1 cellular context compared by ENCODE assay signal in the genomic region with DNA sequence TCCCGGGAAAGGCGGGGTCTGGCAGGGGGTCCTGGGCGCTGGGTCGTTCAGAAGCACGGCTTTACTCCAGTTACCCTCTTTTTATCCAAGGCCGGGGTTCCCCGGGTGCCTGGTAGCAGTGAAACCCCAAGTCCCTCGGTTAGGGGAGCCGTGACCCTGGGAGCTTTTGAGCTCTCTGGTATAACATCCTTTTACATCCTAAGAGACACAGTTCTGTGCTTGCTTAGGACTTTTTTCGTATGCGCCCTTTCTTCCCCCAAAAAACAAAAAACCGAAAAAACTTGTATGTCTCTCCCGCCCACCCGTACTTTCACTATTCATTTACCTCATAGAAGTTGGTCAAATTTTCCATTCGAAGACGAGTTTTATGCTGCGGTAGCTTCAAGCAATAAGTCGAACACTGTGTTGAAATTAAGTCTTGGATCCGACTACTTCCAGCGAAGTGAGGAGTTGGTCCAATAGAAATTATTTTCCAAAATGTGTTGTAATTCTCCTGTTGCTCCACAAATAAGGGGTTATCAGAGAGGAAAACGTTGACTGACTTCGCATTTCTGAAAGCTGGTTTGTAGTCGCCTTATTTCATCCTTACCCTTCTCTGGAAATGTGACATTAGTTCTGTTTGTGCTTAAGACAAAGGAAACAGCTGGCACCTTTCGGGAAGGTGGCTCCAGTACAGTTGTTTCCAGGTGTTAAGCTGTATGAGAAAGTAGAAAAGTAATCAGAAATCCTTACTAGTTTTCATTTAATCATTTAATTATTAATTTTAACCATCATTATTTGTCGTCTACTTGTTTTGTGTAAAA.
A peak's percentile ranks its signal among the peaks of the same experiment; 100 is the strongest.
TF ChIP-seq lines count a peak whose summit lies in the region.

No MANE protein-coding gene starts in this region.

TF ChIP-seq in HEK293, 187 proteins besides CTCF, POLR2A, EP300 and RAD21 (continued from another document):
- TF ChIP-seq, protein P1, sequence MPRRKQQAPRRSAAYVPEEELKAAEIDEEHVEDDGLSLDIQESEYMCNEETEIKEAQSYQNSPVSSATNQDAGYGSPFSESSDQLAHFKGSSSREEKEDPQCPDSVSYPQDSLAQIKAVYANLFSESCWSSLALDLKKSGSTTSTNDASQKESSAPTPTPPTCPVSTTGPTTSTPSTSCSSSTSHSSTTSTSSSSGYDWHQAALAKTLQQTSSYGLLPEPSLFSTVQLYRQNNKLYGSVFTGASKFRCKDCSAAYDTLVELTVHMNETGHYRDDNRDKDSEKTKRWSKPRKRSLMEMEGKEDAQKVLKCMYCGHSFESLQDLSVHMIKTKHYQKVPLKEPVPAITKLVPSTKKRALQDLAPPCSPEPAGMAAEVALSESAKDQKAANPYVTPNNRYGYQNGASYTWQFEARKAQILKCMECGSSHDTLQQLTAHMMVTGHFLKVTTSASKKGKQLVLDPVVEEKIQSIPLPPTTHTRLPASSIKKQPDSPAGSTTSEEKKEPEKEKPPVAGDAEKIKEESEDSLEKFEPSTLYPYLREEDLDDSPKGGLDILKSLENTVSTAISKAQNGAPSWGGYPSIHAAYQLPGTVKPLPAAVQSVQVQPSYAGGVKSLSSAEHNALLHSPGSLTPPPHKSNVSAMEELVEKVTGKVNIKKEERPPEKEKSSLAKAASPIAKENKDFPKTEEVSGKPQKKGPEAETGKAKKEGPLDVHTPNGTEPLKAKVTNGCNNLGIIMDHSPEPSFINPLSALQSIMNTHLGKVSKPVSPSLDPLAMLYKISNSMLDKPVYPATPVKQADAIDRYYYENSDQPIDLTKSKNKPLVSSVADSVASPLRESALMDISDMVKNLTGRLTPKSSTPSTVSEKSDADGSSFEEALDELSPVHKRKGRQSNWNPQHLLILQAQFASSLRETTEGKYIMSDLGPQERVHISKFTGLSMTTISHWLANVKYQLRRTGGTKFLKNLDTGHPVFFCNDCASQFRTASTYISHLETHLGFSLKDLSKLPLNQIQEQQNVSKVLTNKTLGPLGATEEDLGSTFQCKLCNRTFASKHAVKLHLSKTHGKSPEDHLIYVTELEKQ (tag by site-specific recombination; IDR thresholded peaks at IDR 0.05; ENCODE audit: borderline replicate concordance) = no peak
- TF ChIP-seq PRDM1 (tag by site-specific recombination; IDR thresholded peaks at IDR 0.05) (peak; percentile 54; the same call in 1 of the 2 replicates), ZBTB1 (tag by site-specific recombination; IDR thresholded peaks at IDR 0.05) (no peak), ZNF335 (tag by site-specific recombination; conservative IDR thresholded peaks at IDR 0.05) (peak; percentile 78), TRIM28 (IDR thresholded peaks at IDR 0.05; ENCODE audit: borderline replicate concordance, low read length) (0 out of 2 replicates have a peak, but pooled peaks have one; percentile 51), ZNF610 (tag by site-specific recombination; IDR thresholded peaks at IDR 0.05; ENCODE audit: borderline replicate concordance) (no peak), MEIS1 (CRISPR knock-in tag; IDR thresholded peaks at IDR 0.05; ENCODE audit: borderline replicate concordance) (no peak)
- TF ChIP-seq, protein P2, sequence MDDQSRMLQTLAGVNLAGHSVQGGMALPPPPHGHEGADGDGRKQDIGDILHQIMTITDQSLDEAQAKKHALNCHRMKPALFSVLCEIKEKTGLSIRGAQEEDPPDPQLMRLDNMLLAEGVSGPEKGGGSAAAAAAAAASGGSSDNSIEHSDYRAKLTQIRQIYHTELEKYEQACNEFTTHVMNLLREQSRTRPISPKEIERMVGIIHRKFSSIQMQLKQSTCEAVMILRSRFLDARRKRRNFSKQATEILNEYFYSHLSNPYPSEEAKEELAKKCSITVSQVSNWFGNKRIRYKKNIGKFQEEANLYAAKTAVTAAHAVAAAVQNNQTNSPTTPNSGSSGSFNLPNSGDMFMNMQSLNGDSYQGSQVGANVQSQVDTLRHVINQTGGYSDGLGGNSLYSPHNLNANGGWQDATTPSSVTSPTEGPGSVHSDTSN (CRISPR knock-in tag; IDR thresholded peaks at IDR 0.05) = no peak
